In genomic region chr5:38783011-38783551, GRCh38 we compare ENCODE assay signal across 7 cellular contexts.
DNase-seq lines count a peak whose midpoint lies in the region; ATAC-seq, FAIRE-seq and TF ChIP-seq lines count a peak whose summit lies in the region.

No MANE protein-coding gene starts in this region.

- TF ChIP-seq CTCF in NB4 (IDR thresholded peaks at IDR 0.05; ENCODE audit: low read depth, low read length) (no peak), kidney epithelial cell (IDR thresholded peaks at IDR 0.05; ENCODE audit: insufficient read depth, low read length, poor library complexity, severe bottlenecking) (no peak)

- peaks cover 30% of the 10 kb centered on the region for H3K4me1 ChIP-seq in adipocyte (ENCODE audit: control insufficient read depth, insufficient read depth, low read length)

- no peak overlapping the region for H3K4me3 Mint-ChIP-seq in activated T-cell treated with anti-CD3 and anti-CD28 coated beads, Interleukin-2, amount 50 U/mL, for 72 hours

- ATAC-seq in activated T-cell treated with anti-CD3 and anti-CD28 coated beads, Interleukin-2, amount 50 U/mL, for 72 hours (replicated peaks in 1 of 2): no peak

- H3K9ac ChIP-seq in adipocyte (ENCODE audit: low read length): peak overlapping the region; percentile 28

- no peak overlapping the region for H3K27ac Mint-ChIP-seq in activated T-cell treated with anti-CD3 and anti-CD28 coated beads, Interleukin-2, amount 50 U/mL, for 72 hours

- no peaks in the 10 kb centered on the region for H3K4me1 Mint-ChIP-seq in activated T-cell treated with anti-CD3 and anti-CD28 coated beads, Interleukin-2, amount 50 U/mL, for 72 hours (ENCODE audit: low read depth)

- FAIRE-seq in urothelium cell line (lab: Jason Lieb, UNC): peak; percentile 44

- TF ChIP-seq POLR2A in NB4 (IDR thresholded peaks at IDR 0.05; ENCODE audit: extremely low read depth, insufficient read length): no peak

- H3K36me3 Mint-ChIP-seq in activated T-cell treated with anti-CD3 and anti-CD28 coated beads, Interleukin-2, amount 50 U/mL, for 72 hours (ENCODE audit: insufficient read depth in 2 of 2): peaks cover 0 to 4% of the 10 kb centered on the region in 2 donors

- H3K4me3 ChIP-seq in NB4 (ENCODE audit: low read depth, low read length) (no peak overlapping the region), adipocyte (ENCODE audit: low read length) (no peak overlapping the region), kidney epithelial cell (ENCODE audit: low read depth, low read length) (no peak overlapping the region)

- DNase-seq in NB4 (ENCODE audit: low read depth) (peak; percentile 43), adipocyte (ENCODE audit: low read depth) (peak; percentile 95), kidney epithelial cell (ENCODE audit: low read depth) (peak; percentile 100), urothelium cell line (ENCODE audit: low spot score) (peak; percentile 72), NCI-H524 treated with DMSO at 0.1 percent for 48 hours (lab: John Stamatoyannopoulos, UW) (no peak)
- no peak for DNase-seq in activated CD4-positive, alpha-beta T cell treated with anti-CD3 and anti-CD28 coated beads, Interleukin-2, amount 50 U/mL, for 4 hours
- no peak for DNase-seq in activated T-cell treated with anti-CD3 and anti-CD28 coated beads, Interleukin-2, amount 50 U/mL, for 72 hours

- H3K36me3 ChIP-seq in adipocyte (ENCODE audit: control insufficient read depth, insufficient read depth, low read length, severe bottlenecking): no peaks in the 10 kb centered on the region
- no peaks in the 10 kb centered on the region for H3K36me3 ChIP-seq in kidney epithelial cell (ENCODE audit: control insufficient read depth, insufficient read depth, low read length)

- H3K9me3 Mint-ChIP-seq in activated T-cell treated with anti-CD3 and anti-CD28 coated beads, Interleukin-2, amount 50 U/mL, for 72 hours: peaks cover 2 to 5% of the 10 kb centered on the region in 2 donors

- no peaks in the 10 kb centered on the region for H3K27me3 ChIP-seq in adipocyte (replicated peaks; ENCODE audit: control insufficient read depth, insufficient read depth, low read length)
- no peaks in the 10 kb centered on the region for H3K27me3 ChIP-seq in kidney epithelial cell (ENCODE audit: control insufficient read depth, insufficient read depth, low read length)

- H3K27me3 Mint-ChIP-seq in activated T-cell treated with anti-CD3 and anti-CD28 coated beads, Interleukin-2, amount 50 U/mL, for 72 hours (ENCODE audit: low read depth): peaks cover 35% of the 10 kb centered on the region

- no peaks in the 10 kb centered on the region for H3K9me3 ChIP-seq in adipocyte (ENCODE audit: control insufficient read depth, low read length)

Comparison
In these comparisons a context has a peak if more than half of its experiments do, and no peak if none do; other contexts are left out.
1. DNase-seq: peak in NB4 (single experiment), adipocyte (single experiment), kidney epithelial cell (single experiment) and urothelium cell line (single experiment); none in NCI-H524 treated with DMSO at 0.1 percent for 48 hours (single experiment), activated CD4-positive, alpha-beta T cell treated with anti-CD3 and anti-CD28 coated beads, Interleukin-2, amount 50 U/mL, for 4 hours (0 of 2) and activated T-cell treated with anti-CD3 and anti-CD28 coated beads, Interleukin-2, amount 50 U/mL, for 72 hours (0 of 2).